ENCODE assay signal across 14 cellular contexts in genomic region chr12:716506-716905, GRCh38. TPM values are rescaled to one million over a fixed set of nuclear protein-coding genes. Genes with fewer than 3 reads are reported as not detected.
DNase-seq lines count a peak whose midpoint lies in the region; ATAC-seq, FAIRE-seq and TF ChIP-seq lines count a peak whose summit lies in the region.
"Had no signal": no experiment of that assay in that cellular context is flagged by ENCODE, and none has a peak within 500 bp of the region (broad histone marks: within the 10 kb centered on the region; RNA-seq: fewer than 3 reads in every experiment).

No MANE protein-coding gene starts in this region.

- POLR2A ChIA-PET in OCI-LY7 (lab: Charles Lee): interaction anchor here (0.5 to 2.1 kb wide), 4 partner anchors 25 to 76 kb away, joined by 3 to 8 read pairs (median 3); no protein-coding TSS in a partner anchor
- POLR2A ChIA-PET in MCF 10A (lab: Yijun Ruan, JAX): interaction anchor here (0.6 kb wide), 1 partner anchor 132 kb away, joined by 3 read pairs; no protein-coding TSS in a partner anchor

- BruUV-seq in OCI-LY7 (replicated peaks; lab: Mats Ljungman, UMichigan) (no TSS peak), MCF 10A (replicated peaks; lab: Mats Ljungman, UMichigan) (no TSS peak)

- TF ChIP-seq POLR2A in Peyer's patch (IDR thresholded peaks at IDR 0.05): no peak

- H3K79me2 ChIP-seq in OCI-LY7 (ENCODE audit: insufficient read depth, low read depth, low read length): no peaks in the 10 kb centered on the region

- no peak overlapping the region for H3K27ac ChIP-seq in OCI-LY7 (ENCODE audit: low read depth, low read length, poor library complexity, severe bottlenecking)
- H3K27ac ChIP-seq in Peyer's patch: no peak overlapping the region
- H3K27ac ChIP-seq: upper lobe of right lung had no signal

- ATAC-seq in left cardiac atrium: peak; percentile 29 to 75
- ATAC-seq: Panc1, sciatic nerve, upper lobe of right lung had no signal

- no peaks in the 10 kb centered on the region for H3K9me2 ChIP-seq in OCI-LY7 (ENCODE audit: insufficient read depth, low read length)

- H3K4me1 ChIP-seq in OCI-LY7 (ENCODE audit: insufficient read depth, low read length, poor library complexity, severe bottlenecking): peaks cover 30% of the 10 kb centered on the region
- H3K4me1 ChIP-seq in Peyer's patch: no peaks in the 10 kb centered on the region

- peak overlapping the region; percentile 5 for H3K4me3 Mint-ChIP-seq in activated T-cell treated with anti-CD3 and anti-CD28 coated beads, Interleukin-2, amount 50 U/mL, for 24 hours
- no peak overlapping the region for H3K4me3 Mint-ChIP-seq in MCF 10A (ENCODE audit: unreplicated experiment)
- no peak overlapping the region for H3K4me3 Mint-ChIP-seq in endothelial cell (ENCODE audit: unreplicated experiment)

- no peaks in the 10 kb centered on the region for H3K36me3 Mint-ChIP-seq in activated T-cell treated with anti-CD3 and anti-CD28 coated beads, Interleukin-2, amount 50 U/mL, for 24 hours (ENCODE audit: low read depth)
- no peaks in the 10 kb centered on the region for H3K36me3 Mint-ChIP-seq in MCF 10A (ENCODE audit: insufficient read depth, unreplicated experiment)
- H3K36me3 Mint-ChIP-seq in endothelial cell (ENCODE audit: low read depth, unreplicated experiment): no peaks in the 10 kb centered on the region

- no peak for FAIRE-seq in frontal cortex (lab: Jason Lieb, UNC)
- FAIRE-seq: colon had no signal

- H3K36me3 ChIP-seq in OCI-LY7 (ENCODE audit: insufficient read depth, low read length) (no peaks in the 10 kb centered on the region), Peyer's patch (no peaks in the 10 kb centered on the region)
- H3K36me3 ChIP-seq: upper lobe of right lung had no signal

- peaks cover 74% of the 10 kb centered on the region for H3K4me1 Mint-ChIP-seq in activated T-cell treated with anti-CD3 and anti-CD28 coated beads, Interleukin-2, amount 50 U/mL, for 24 hours (ENCODE audit: low read depth)
- H3K4me1 Mint-ChIP-seq in MCF 10A (ENCODE audit: insufficient read depth, unreplicated experiment) (peaks cover 11% of the 10 kb centered on the region), endothelial cell (ENCODE audit: unreplicated experiment) (peaks cover 9% of the 10 kb centered on the region)

- H3K27me3 ChIP-seq in Peyer's patch: no peaks in the 10 kb centered on the region
- H3K27me3 ChIP-seq: upper lobe of right lung had no signal

- peak overlapping the region; percentile 75 for H3K27ac Mint-ChIP-seq in activated T-cell treated with anti-CD3 and anti-CD28 coated beads, Interleukin-2, amount 50 U/mL, for 24 hours
- H3K27ac Mint-ChIP-seq in MCF 10A (ENCODE audit: low read depth, unreplicated experiment) (no peak overlapping the region), endothelial cell (ENCODE audit: unreplicated experiment) (no peak overlapping the region)

- H3K27me3 Mint-ChIP-seq in activated T-cell treated with anti-CD3 and anti-CD28 coated beads, Interleukin-2, amount 50 U/mL, for 24 hours: no peaks in the 10 kb centered on the region
- H3K27me3 Mint-ChIP-seq in MCF 10A (ENCODE audit: insufficient read depth, unreplicated experiment) (no peaks in the 10 kb centered on the region), endothelial cell (ENCODE audit: unreplicated experiment) (peaks cover 4% of the 10 kb centered on the region)

- H3K9me3 ChIP-seq in OCI-LY7 (ENCODE audit: low read length) (no peaks in the 10 kb centered on the region), Peyer's patch (no peaks in the 10 kb centered on the region)
- H3K9me3 ChIP-seq: upper lobe of right lung had no signal

- TF ChIP-seq CTCF in OCI-LY7 (conservative IDR thresholded peaks at IDR 0.05; ENCODE audit: low read length): no peak
- no peak for TF ChIP-seq CTCF in MCF 10A (IDR thresholded peaks at IDR 0.05; ENCODE audit: unreplicated experiment)
- no peak for TF ChIP-seq CTCF in Peyer's patch (IDR thresholded peaks at IDR 0.05)
- no peak for TF ChIP-seq CTCF in endothelial cell (IDR thresholded peaks at IDR 0.05; ENCODE audit: unreplicated experiment)

- H3K4me2 ChIP-seq in OCI-LY7 (ENCODE audit: low read length): no peak overlapping the region

- no peaks in the 10 kb centered on the region for H3K9me3 Mint-ChIP-seq in activated T-cell treated with anti-CD3 and anti-CD28 coated beads, Interleukin-2, amount 50 U/mL, for 24 hours
- H3K9me3 Mint-ChIP-seq in MCF 10A (ENCODE audit: unreplicated experiment): no peaks in the 10 kb centered on the region
- no peaks in the 10 kb centered on the region for H3K9me3 Mint-ChIP-seq in endothelial cell (ENCODE audit: unreplicated experiment)

- DNase-seq in OCI-LY7 (ENCODE audit: low spot score) (peak; percentile 14), left cardiac atrium (peak; percentile 75), frontal cortex (ENCODE audit: low spot score in 2 of 2) (no peak), MCF 10A (ENCODE audit: unreplicated experiment) (no peak), Peyer's patch (no peak), endothelial cell (ENCODE audit: low spot score) (no peak)
- DNase-seq in activated T-cell treated with anti-CD3 and anti-CD28 coated beads, Interleukin-2, amount 50 U/mL, for 24 hours: peak; percentile 54
- DNase-seq in stimulated activated CD4-positive, alpha-beta T cell treated with anti-CD3 and anti-CD28 coated beads, TNF-alpha, amount 100 ng/mL, for 24 hours (ENCODE audit: low read depth in 3 of 3): peak; percentile 38 to 57 (median 43)
- DNase-seq: activated CD4-positive, CD25-positive, alpha-beta regulatory T cell; NCI-H187; upper lobe of right lung had no signal

- intact Hi-C loops in OCI-LY7 (cut with micrococcal nuclease; ENCODE audit: unreplicated experiment) (no loop called here), left cardiac atrium (cut with DNase I) (no loop called here), MCF 10A (cut with micrococcal nuclease) (no loop called here)

- H2AFZ ChIP-seq in OCI-LY7 (ENCODE audit: low read length): no peak overlapping the region

- CTCF ChIA-PET in OCI-LY7 (lab: Charles Lee; ENCODE audit: unreplicated experiment) (no interaction called here), MCF 10A (lab: Yijun Ruan, JAX) (no interaction called here)

- H4K20me1 ChIP-seq in OCI-LY7 (ENCODE audit: insufficient read depth, low read length): no peaks in the 10 kb centered on the region

- H3K4me3 ChIP-seq in OCI-LY7 (ENCODE audit: low read depth, low read length, poor library complexity, severe bottlenecking) (no peak overlapping the region), Peyer's patch (no peak overlapping the region)
- H3K4me3 ChIP-seq: upper lobe of right lung had no signal

RNA-seq across cellular contexts. Expression of gene WNK1, which starts 35.9 kb away (rescaled TPM):
- 66.4 and 84.1 TPM in 2 replicates for total RNA-seq in OCI-LY7 (2014; rRNA removed; shearing (Covaris generic))
- 131 and 135 TPM in 2 replicates for total RNA-seq in OCI-LY7 (2022)
- 100 to 1,000 TPM; 251 to 255 TPM for total RNA-seq in left cardiac atrium
- 48.5 TPM for total RNA-seq in frontal cortex
- total RNA-seq in MCF 10A (2022): 123 and 139 TPM in 2 replicates
- total RNA-seq in Peyer's patch: 100 to 1,000 TPM in 3 of 4 donors, 10 to 100 TPM in 1; 83.2 to 198 (median 144) TPM
- total RNA-seq in endothelial cell (ENCODE audit: unreplicated experiment): 160 TPM

RNA-seq across cellular contexts. Expression of gene NINJ2, which starts 53.3 kb away (rescaled TPM):
- 0.79 and 0.82 TPM in 2 replicates for total RNA-seq in OCI-LY7 (2014; rRNA removed; shearing (Covaris generic))
- total RNA-seq in OCI-LY7 (2022) (3.5 and 4.4 TPM in 2 replicates), left cardiac atrium (1 to 10 TPM; 5.2 to 7.0 TPM), frontal cortex (2.9 TPM), MCF 10A (2022) (not detected in 2 replicates), Peyer's patch (1 to 10 TPM in 3 of 4 donors, not detected in 1; 3.8 to 8.3 (median 5.2) TPM), endothelial cell (ENCODE audit: unreplicated experiment) (2.3 TPM)

Comparison
In these comparisons a context has a peak if more than half of its experiments do, and no peak if none do; other contexts are left out.
1. DNase-seq: peak in OCI-LY7 (single experiment), activated T-cell treated with anti-CD3 and anti-CD28 coated beads, Interleukin-2, amount 50 U/mL, for 24 hours (single experiment), left cardiac atrium (single experiment) and stimulated activated CD4-positive, alpha-beta T cell treated with anti-CD3 and anti-CD28 coated beads, TNF-alpha, amount 100 ng/mL, for 24 hours (3 of 3); none in frontal cortex (0 of 2), MCF 10A (single experiment), Peyer's patch (0 of 3) and endothelial cell (single experiment).